ENCODE assay signal across 12 cellular contexts in genomic region chr2:196601430-196602306, GRCh38. TPM values are rescaled to one million over a fixed set of nuclear protein-coding genes. Genes with fewer than 3 reads are reported as not detected.
DNase-seq lines count a peak whose midpoint lies in the region; ATAC-seq and TF ChIP-seq lines count a peak whose summit lies in the region.
"Had no signal": no experiment of that assay in that cellular context is flagged by ENCODE, and none has a peak within 500 bp of the region (broad histone marks: within the 10 kb centered on the region; RNA-seq: fewer than 3 reads in every experiment).

No MANE protein-coding gene starts in this region.

- DNase-seq in AG09319 (ENCODE audit: extremely low read depth, low read depth) = peak; percentile 91
- peak; percentile 63 for DNase-seq in LoVo (ENCODE audit: low spot score)
- DNase-seq in brain pericyte (ENCODE audit: low read depth, low spot score) = peak; percentile 87
- peak in 1 of 2 donors; percentile 49 for DNase-seq in left lung
- DNase-seq in GM19238 (ENCODE audit: insufficient read length, low spot score) = no peak
- no peak for DNase-seq in NCI-H2107 treated with DMSO at 0.1 percent for 48 hours (lab: John Stamatoyannopoulos, UW; ENCODE audit: unreplicated experiment)
- DNase-seq: cerebellar nuclear complex, GDM1, T-helper 17 cell had no signal

- ATAC-seq in left lung = peak; percentile 39
- ATAC-seq in HG03342 (IDR thresholded peaks at IDR 0.05; ENCODE audit: unreplicated experiment) = no peak
- ATAC-seq in GM21825 (IDR thresholded peaks at IDR 0.05; ENCODE audit: unreplicated experiment) = no peak
- ATAC-seq: sciatic nerve, T-helper 17 cell had no signal

- intact Hi-C loops in left lung (cut with DNase I) = no loop called here

- no peaks in the 10 kb centered on the region for H3K27me3 ChIP-seq in left lung

- H3K4me3 ChIP-seq in left lung = no peak overlapping the region

- no peaks in the 10 kb centered on the region for H3K4me1 ChIP-seq in left lung

- TF ChIP-seq CTCF in AG09319 (IDR thresholded peaks at IDR 0.05; ENCODE audit: low read depth, low read length) (no peak; the same call in 1 of the 2 replicates), left lung (IDR thresholded peaks at IDR 0.05) (no peak)

- no peaks in the 10 kb centered on the region for H3K36me3 ChIP-seq in left lung

- no peak overlapping the region for H3K27ac ChIP-seq in left lung

- H3K9me3 ChIP-seq in left lung = no peaks in the 10 kb centered on the region

RNA-seq across cellular contexts. Expression of gene HECW2, which starts 8.3 kb away (rescaled TPM):
- 10 to 100 TPM; 40.4 to 51.9 TPM for total RNA-seq in left lung

RNA-seq across cellular contexts. Expression of gene CCDC150, which starts 37.8 kb away (rescaled TPM):
- 1 to 10 TPM; 2.8 to 2.9 TPM for total RNA-seq in left lung

Comparison
In these comparisons a context has a peak if more than half of its experiments do, and no peak if none do; other contexts are left out.
1. DNase-seq: peak in AG09319 (single experiment), LoVo (single experiment) and brain pericyte (single experiment); none in GM19238 (single experiment) and NCI-H2107 treated with DMSO at 0.1 percent for 48 hours (single experiment).